Comparison of ENCODE assay signal across 12 cellular contexts in genomic region chr17:47654991-47655390, GRCh38. TPM values are rescaled to one million over a fixed set of nuclear protein-coding genes. Genes with fewer than 3 reads are reported as not detected.
DNase-seq lines count a peak whose midpoint lies in the region; ATAC-seq and TF ChIP-seq lines count a peak whose summit lies in the region.
"Had no signal": no experiment of that assay in that cellular context is flagged by ENCODE, and none has a peak within 500 bp of the region (broad histone marks: within the 10 kb centered on the region; RNA-seq: fewer than 3 reads in every experiment).

No MANE protein-coding gene starts in this region.

- peaks cover 89% of the 10 kb centered on the region for H3K4me1 ChIP-seq in CD4-positive, alpha-beta memory T cell (ENCODE audit: insufficient read depth, low read length)

- CTCF ChIA-PET in CD4-positive, alpha-beta memory T cell (lab: Charles Lee; ENCODE audit: partially characterized antibody), result interaction anchor here (1.3 to 4.4 kb wide), 2 partner anchors 9 to 40 kb away, joined by 8 to 25 read pairs; no protein-coding TSS in a partner anchor

- intact Hi-C loops in CD4-positive, alpha-beta memory T cell (cut with micrococcal nuclease), result no loop called here

- no peak overlapping the region for H3K27ac ChIP-seq in CD4-positive, alpha-beta memory T cell (ENCODE audit: low read depth, low read length)
- H3K27ac ChIP-seq: thyroid gland had no signal

- peaks cover 51 to 78% of the 10 kb centered on the region in 2 donors for H3K36me3 Mint-ChIP-seq in CD4-positive, alpha-beta memory T cell
- H3K36me3 Mint-ChIP-seq in IgD-negative memory B cell (no peaks in the 10 kb centered on the region), brain (peaks cover 63% of the 10 kb centered on the region)
- peaks cover 58% of the 10 kb centered on the region for H3K36me3 Mint-ChIP-seq in natural killer cell treated with Interleukin-12 subunit alpha and Interleukin-12 subunit beta and Interleukin-15 and Interleukin-18, amount 100 ng/mL, for 72 hours

- no peaks in the 10 kb centered on the region for H3K27me3 Mint-ChIP-seq in CD4-positive, alpha-beta memory T cell
- H3K27me3 Mint-ChIP-seq in IgD-negative memory B cell, result no peaks in the 10 kb centered on the region
- no peaks in the 10 kb centered on the region for H3K27me3 Mint-ChIP-seq in brain
- H3K27me3 Mint-ChIP-seq in natural killer cell treated with Interleukin-12 subunit alpha and Interleukin-12 subunit beta and Interleukin-15 and Interleukin-18, amount 100 ng/mL, for 72 hours, result no peaks in the 10 kb centered on the region

- peak overlapping the region; percentile 32 to 84 (median 64) for H3K27ac Mint-ChIP-seq in CD4-positive, alpha-beta memory T cell
- peak overlapping the region; percentile 31 to 47 (median 35) for H3K27ac Mint-ChIP-seq in IgD-negative memory B cell
- peak overlapping the region in 3 of 5 experiments; percentile 32 to 79 (median 39) for H3K27ac Mint-ChIP-seq in brain
- H3K27ac Mint-ChIP-seq in natural killer cell treated with Interleukin-12 subunit alpha and Interleukin-12 subunit beta and Interleukin-15 and Interleukin-18, amount 100 ng/mL, for 72 hours, result peak overlapping the region; percentile 66 to 83

- H3K27me3 ChIP-seq in CD4-positive, alpha-beta memory T cell (ENCODE audit: insufficient read depth, low read length), result no peaks in the 10 kb centered on the region
- H3K27me3 ChIP-seq: thyroid gland had no signal

- peak overlapping the region in 4 of 8 donors; percentile 20 to 60 (median 32) for H3K4me3 Mint-ChIP-seq in CD4-positive, alpha-beta memory T cell
- H3K4me3 Mint-ChIP-seq in IgD-negative memory B cell, result peak overlapping the region in 1 of 4 donors; percentile 22
- peak overlapping the region in 2 of 5 experiments; percentile 24 to 47 for H3K4me3 Mint-ChIP-seq in brain
- peak overlapping the region; percentile 98 for H3K4me3 Mint-ChIP-seq in natural killer cell treated with Interleukin-12 subunit alpha and Interleukin-12 subunit beta and Interleukin-15 and Interleukin-18, amount 100 ng/mL, for 72 hours

- no peak for TF ChIP-seq CTCF in brain (conservative IDR thresholded peaks at IDR 0.05)

- ATAC-seq in natural killer cell treated with Interleukin-12 subunit alpha and Interleukin-12 subunit beta and Interleukin-15 and Interleukin-18, amount 100 ng/mL, for 72 hours, result no peak
- ATAC-seq in GM21825 (IDR thresholded peaks at IDR 0.05; ENCODE audit: unreplicated experiment), result no peak

- H3K9me3 ChIP-seq in CD4-positive, alpha-beta memory T cell (ENCODE audit: control insufficient read depth in 1 of 2, low read length in 2 of 2), result no peaks in the 10 kb centered on the region
- H3K9me3 ChIP-seq: thyroid gland had no signal

- peaks cover 66% of the 10 kb centered on the region for H3K36me3 ChIP-seq in CD4-positive, alpha-beta memory T cell (ENCODE audit: insufficient read depth, low read length)

- H3K9me3 Mint-ChIP-seq in CD4-positive, alpha-beta memory T cell, result no peaks in the 10 kb centered on the region
- H3K9me3 Mint-ChIP-seq in IgD-negative memory B cell (no peaks in the 10 kb centered on the region), brain (no peaks in the 10 kb centered on the region)
- no peaks in the 10 kb centered on the region for H3K9me3 Mint-ChIP-seq in natural killer cell treated with Interleukin-12 subunit alpha and Interleukin-12 subunit beta and Interleukin-15 and Interleukin-18, amount 100 ng/mL, for 72 hours

- peaks cover 53 to 81% (median 66%) of the 10 kb centered on the region in 4 donors for H3K4me1 Mint-ChIP-seq in CD4-positive, alpha-beta memory T cell
- H3K4me1 Mint-ChIP-seq in IgD-negative memory B cell (peaks cover 39 to 49% (median 45%) of the 10 kb centered on the region in 3 donors), brain (peaks cover 50% of the 10 kb centered on the region)
- peaks cover 52 to 75% of the 10 kb centered on the region in 2 donors for H3K4me1 Mint-ChIP-seq in natural killer cell treated with Interleukin-12 subunit alpha and Interleukin-12 subunit beta and Interleukin-15 and Interleukin-18, amount 100 ng/mL, for 72 hours (ENCODE audit: low read depth in 2 of 2)

- H3K4me3 ChIP-seq in CD4-positive, alpha-beta memory T cell (ENCODE audit: low read length in 2 of 2), result no peak overlapping the region
- H3K4me3 ChIP-seq: thyroid gland had no signal

- DNase-seq in CD4-positive, alpha-beta memory T cell, result no peak
- DNase-seq in natural killer cell treated with Interleukin-12 subunit alpha and Interleukin-12 subunit beta and Interleukin-15 and Interleukin-18, amount 100 ng/mL, for 72 hours (ENCODE audit: low spot score), result no peak
- DNase-seq in NCI-H1694 (lab: John Stamatoyannopoulos, UW), result no peak
- no peak for DNase-seq in HT-29 (ENCODE audit: low spot score)
- no peak for DNase-seq in MV-4-11 (lab: John Stamatoyannopoulos, UW)
- DNase-seq: activated CD4-positive, alpha-beta T cell treated with anti-CD3 and anti-CD28 coated beads for 1 hour; amniotic stem cell; COR-L47; thyroid gland had no signal

- POLR2A ChIA-PET in CD4-positive, alpha-beta memory T cell (lab: Charles Lee; ENCODE audit: partially characterized antibody), result interaction anchor here (8.7 kb wide), 1 partner anchor 9 kb away, joined by 120 read pairs; no protein-coding TSS in a partner anchor

RNA-seq across cellular contexts. Expression of gene KPNB1, which starts 5.3 kb away (rescaled TPM):
- total RNA-seq in CD4-positive, alpha-beta memory T cell, result 100 to 1,000 TPM; 258 to 268 TPM
- 10 to 100 TPM; 13.4 to 26.9 TPM for polyA plus RNA-seq in CD4-positive, alpha-beta memory T cell
- polyA plus RNA-seq in IgD-negative memory B cell (28.4 TPM), brain (ENCODE audit: insufficient read depth, low read depth, low replicate concordance) (184 TPM)
- 1,000 to 10,000 TPM in 1 of 2 donors, 100 to 1,000 TPM in 1; 665 to 1,039 TPM for total RNA-seq in natural killer cell treated with Interleukin-12 subunit alpha and Interleukin-12 subunit beta and Interleukin-15 and Interleukin-18, amount 100 ng/mL, for 72 hours
- total RNA-seq in HT-29 (2014; rRNA removed; shearing (Covaris generic)), result 219 and 232 TPM in 2 replicates

RNA-seq across cellular contexts. Expression of gene TBKBP1, which starts 39.0 kb away (rescaled TPM):
- total RNA-seq in CD4-positive, alpha-beta memory T cell, result 1 to 10 TPM; 6.7 to 7.4 TPM
- polyA plus RNA-seq in CD4-positive, alpha-beta memory T cell, result under 1 TPM; 0.49 to 0.68 TPM
- 0.24 TPM for polyA plus RNA-seq in IgD-negative memory B cell
- 10.2 TPM for polyA plus RNA-seq in brain (ENCODE audit: insufficient read depth, low read depth, low replicate concordance)
- total RNA-seq in natural killer cell treated with Interleukin-12 subunit alpha and Interleukin-12 subunit beta and Interleukin-15 and Interleukin-18, amount 100 ng/mL, for 72 hours, result 10 to 100 TPM; 13.1 to 22.6 TPM
- 0.18 and 0.20 TPM in 2 replicates for total RNA-seq in HT-29 (2014; rRNA removed; shearing (Covaris generic))
